In genomic region chr11:70687716-70688115, GRCh38 we compare ENCODE assay signal across 17 cellular contexts.
"Had no signal": no experiment of that assay in that cellular context is flagged by ENCODE, and none has a peak within 500 bp of the region (broad histone marks: within the 10 kb centered on the region; RNA-seq: fewer than 3 reads in every experiment).

No MANE protein-coding gene starts in this region.

- H3K9me3 ChIP-seq: prostate gland, right atrium auricular region, thoracic aorta, upper lobe of left lung, uterus had no signal

- H3K4me1 ChIP-seq: prostate gland, right atrium auricular region, tibial nerve, upper lobe of left lung, uterus had no signal

- H3K27me3 ChIP-seq: dorsolateral prefrontal cortex, neural progenitor cell, right atrium auricular region, tibial nerve, upper lobe of left lung, uterus had no signal

- H3K27ac ChIP-seq: dorsolateral prefrontal cortex, neural progenitor cell, prostate gland, right atrium auricular region, thoracic aorta, tibial nerve, upper lobe of left lung, uterus had no signal

- ATAC-seq: left cardiac atrium; naive thymus-derived CD4-positive, alpha-beta T cell; sciatic nerve; stimulated activated naive B cell treated with anti-CD40 and anti-IgM and Interleukin-4, amounts not matched to agents 10 μg/mL and 1 μg/mL and 100 μg/mL, for 72 hours had no signal

- DNase-seq: dorsolateral prefrontal cortex; effector CD4-positive, alpha-beta T cell; left cardiac atrium; mesenchymal stem cell; naive thymus-derived CD4-positive, alpha-beta T cell; stimulated activated CD4-positive, alpha-beta T cell treated with anti-CD3 and anti-CD28 coated beads, Interleukin-2, amount 100 ng/mL, for 24 hours; stimulated activated CD4-positive, alpha-beta T cell treated with anti-CD3 and anti-CD28 coated beads, Interleukin-4, amount 100 ng/mL, for 24 hours; stimulated activated naive B cell treated with anti-CD40 and anti-IgM and Interleukin-4, amounts not matched to agents 10 μg/mL and 1 μg/mL and 100 μg/mL, for 72 hours; uterus had no signal

- H3K36me3 ChIP-seq: neural progenitor cell, prostate gland, right atrium auricular region, thoracic aorta, tibial nerve, upper lobe of left lung, uterus had no signal

- H3K4me3 ChIP-seq: dorsolateral prefrontal cortex, neural progenitor cell, prostate gland, right atrium auricular region, smooth muscle cell, thoracic aorta, tibial nerve, upper lobe of left lung, uterus had no signal
